Comparison of ENCODE assay signal across 1 cellular context in the genomic region with DNA sequence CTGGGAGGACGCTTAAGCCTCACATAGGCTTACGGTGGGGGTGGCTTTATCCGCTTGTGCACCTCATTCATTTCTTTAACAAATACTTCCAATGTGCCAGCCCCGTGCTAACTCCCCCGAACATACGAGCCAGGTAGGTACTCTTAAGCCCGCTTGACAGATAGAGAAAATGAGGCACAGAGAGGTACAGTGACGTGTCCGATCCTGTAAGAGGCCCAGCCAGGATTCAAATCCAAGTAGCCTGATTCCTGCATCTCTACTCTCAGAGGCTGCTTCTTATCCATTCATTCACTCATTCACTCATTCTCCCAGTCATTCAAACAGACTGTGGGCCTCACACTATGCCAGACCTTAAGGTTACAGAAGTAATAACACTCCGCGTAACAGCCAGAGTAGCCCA.
TF ChIP-seq lines count a peak whose summit lies in the region.

No MANE protein-coding gene starts in this region.

TF ChIP-seq in GM23338, 12 proteins besides CTCF, POLR2A, EP300 and RAD21 (continued from another document):
- TF ChIP-seq, protein P1, sequence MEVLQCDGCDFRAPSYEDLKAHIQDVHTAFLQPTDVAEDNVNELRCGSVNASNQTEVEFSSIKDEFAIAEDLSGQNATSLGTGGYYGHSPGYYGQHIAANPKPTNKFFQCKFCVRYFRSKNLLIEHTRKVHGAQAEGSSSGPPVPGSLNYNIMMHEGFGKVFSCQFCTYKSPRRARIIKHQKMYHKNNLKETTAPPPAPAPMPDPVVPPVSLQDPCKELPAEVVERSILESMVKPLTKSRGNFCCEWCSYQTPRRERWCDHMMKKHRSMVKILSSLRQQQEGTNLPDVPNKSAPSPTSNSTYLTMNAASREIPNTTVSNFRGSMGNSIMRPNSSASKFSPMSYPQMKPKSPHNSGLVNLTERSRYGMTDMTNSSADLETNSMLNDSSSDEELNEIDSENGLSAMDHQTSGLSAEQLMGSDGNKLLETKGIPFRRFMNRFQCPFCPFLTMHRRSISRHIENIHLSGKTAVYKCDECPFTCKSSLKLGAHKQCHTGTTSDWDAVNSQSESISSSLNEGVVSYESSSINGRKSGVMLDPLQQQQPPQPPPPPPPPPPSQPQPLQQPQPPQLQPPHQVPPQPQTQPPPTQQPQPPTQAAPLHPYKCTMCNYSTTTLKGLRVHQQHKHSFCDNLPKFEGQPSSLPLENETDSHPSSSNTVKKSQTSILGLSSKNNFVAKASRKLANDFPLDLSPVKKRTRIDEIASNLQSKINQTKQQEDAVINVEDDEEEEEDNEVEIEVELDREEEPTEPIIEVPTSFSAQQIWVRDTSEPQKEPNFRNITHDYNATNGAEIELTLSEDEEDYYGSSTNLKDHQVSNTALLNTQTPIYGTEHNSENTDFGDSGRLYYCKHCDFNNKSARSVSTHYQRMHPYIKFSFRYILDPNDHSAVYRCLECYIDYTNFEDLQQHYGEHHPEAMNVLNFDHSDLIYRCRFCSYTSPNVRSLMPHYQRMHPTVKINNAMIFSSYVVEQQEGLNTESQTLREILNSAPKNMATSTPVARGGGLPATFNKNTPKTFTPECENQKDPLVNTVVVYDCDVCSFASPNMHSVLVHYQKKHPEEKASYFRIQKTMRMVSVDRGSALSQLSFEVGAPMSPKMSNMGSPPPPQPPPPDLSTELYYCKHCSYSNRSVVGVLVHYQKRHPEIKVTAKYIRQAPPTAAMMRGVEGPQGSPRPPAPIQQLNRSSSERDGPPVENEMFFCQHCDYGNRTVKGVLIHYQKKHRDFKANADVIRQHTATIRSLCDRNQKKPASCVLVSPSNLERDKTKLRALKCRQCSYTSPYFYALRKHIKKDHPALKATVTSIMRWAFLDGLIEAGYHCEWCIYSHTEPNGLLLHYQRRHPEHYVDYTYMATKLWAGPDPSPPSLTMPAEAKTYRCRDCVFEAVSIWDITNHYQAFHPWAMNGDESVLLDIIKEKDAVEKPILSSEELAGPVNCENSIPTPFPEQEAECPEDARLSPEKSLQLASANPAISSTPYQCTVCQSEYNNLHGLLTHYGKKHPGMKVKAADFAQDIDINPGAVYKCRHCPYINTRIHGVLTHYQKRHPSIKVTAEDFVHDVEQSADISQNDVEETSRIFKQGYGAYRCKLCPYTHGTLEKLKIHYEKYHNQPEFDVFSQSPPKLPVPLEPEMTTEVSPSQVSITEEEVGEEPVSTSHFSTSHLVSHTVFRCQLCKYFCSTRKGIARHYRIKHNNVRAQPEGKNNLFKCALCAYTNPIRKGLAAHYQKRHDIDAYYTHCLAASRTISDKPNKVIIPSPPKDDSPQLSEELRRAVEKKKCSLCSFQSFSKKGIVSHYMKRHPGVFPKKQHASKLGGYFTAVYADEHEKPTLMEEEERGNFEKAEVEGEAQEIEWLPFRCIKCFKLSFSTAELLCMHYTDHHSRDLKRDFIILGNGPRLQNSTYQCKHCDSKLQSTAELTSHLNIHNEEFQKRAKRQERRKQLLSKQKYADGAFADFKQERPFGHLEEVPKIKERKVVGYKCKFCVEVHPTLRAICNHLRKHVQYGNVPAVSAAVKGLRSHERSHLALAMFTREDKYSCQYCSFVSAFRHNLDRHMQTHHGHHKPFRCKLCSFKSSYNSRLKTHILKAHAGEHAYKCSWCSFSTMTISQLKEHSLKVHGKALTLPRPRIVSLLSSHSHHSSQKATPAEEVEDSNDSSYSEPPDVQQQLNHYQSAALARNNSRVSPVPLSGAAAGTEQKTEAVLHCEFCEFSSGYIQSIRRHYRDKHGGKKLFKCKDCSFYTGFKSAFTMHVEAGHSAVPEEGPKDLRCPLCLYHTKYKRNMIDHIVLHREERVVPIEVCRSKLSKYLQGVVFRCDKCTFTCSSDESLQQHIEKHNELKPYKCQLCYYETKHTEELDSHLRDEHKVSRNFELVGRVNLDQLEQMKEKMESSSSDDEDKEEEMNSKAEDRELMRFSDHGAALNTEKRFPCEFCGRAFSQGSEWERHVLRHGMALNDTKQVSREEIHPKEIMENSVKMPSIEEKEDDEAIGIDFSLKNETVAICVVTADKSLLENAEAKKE (CRISPR knock-in tag; IDR thresholded peaks at IDR 0.05), result no peak
